ENCODE assay signal across 8 cellular contexts in the genomic region with DNA sequence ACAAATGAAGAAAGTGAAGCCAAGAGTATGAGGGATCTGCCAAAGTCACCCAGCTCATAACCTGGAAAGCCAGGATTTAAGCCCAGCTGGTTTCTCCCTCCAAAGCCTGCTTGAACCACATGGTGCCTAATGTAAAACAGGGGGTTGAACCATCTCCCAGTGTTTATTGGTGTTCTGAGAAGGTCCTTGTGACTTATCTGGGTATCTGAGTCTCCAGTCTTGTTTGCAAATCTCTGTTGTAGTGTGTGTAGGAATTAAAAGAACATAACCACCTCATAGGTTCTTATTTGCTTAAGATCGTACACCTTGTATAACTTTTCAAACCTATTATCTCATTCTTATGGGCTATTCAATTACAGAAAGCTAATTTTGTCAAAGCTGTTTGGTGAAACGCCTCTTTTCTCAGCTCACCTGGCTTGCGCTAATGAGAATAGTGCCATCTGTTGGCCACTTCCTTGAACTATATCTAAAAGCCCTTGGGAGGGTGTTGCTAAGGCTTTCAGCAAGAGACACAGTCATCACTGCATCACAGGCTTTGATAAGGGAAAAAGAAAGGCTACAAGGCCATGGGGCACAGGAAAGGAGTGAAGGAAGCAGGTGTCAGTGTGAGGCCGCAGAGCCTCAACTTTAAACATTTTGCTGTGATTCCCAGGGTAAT. TPM values are rescaled to one million over a fixed set of nuclear protein-coding genes. Genes with fewer than 3 reads are reported as not detected.
DNase-seq lines count a peak whose midpoint lies in the region; ATAC-seq and TF ChIP-seq lines count a peak whose summit lies in the region.

No MANE protein-coding gene starts in this region.

- peak overlapping the region; percentile 3 for H3K27ac Mint-ChIP-seq in activated CD8-positive, alpha-beta T cell treated with anti-CD3 and anti-CD28 coated beads, Interleukin-2, amount 10 ng/mL, durations not matched to agents 7 days and 5 days

- no peaks in the 10 kb centered on the region for H3K9me3 Mint-ChIP-seq in activated CD8-positive, alpha-beta T cell treated with anti-CD3 and anti-CD28 coated beads, Interleukin-2, amount 10 ng/mL, durations not matched to agents 7 days and 5 days (ENCODE audit: insufficient read depth)

- peak; percentile 93 for ATAC-seq in HG03175 (IDR thresholded peaks at IDR 0.05; ENCODE audit: unreplicated experiment)
- ATAC-seq in activated CD8-positive, alpha-beta T cell treated with anti-CD3 and anti-CD28 coated beads, Interleukin-2, amount 10 ng/mL, durations not matched to agents 7 days and 5 days: peak; percentile 95
- peak; percentile 82 for ATAC-seq in omental fat pad (ENCODE audit: low FRiP score)
- no peak for ATAC-seq in GM21526 (IDR thresholded peaks at IDR 0.05; ENCODE audit: low FRiP score, unreplicated experiment)

- TF ChIP-seq CTCF in fibroblast of pulmonary artery (IDR thresholded peaks at IDR 0.05; ENCODE audit: low read length, missing control alignments): peak; percentile 63
- no peak for TF ChIP-seq CTCF in omental fat pad (IDR thresholded peaks at IDR 0.05)

- no peak overlapping the region for H3K4me3 ChIP-seq in fibroblast of pulmonary artery (replicated peaks; ENCODE audit: low read depth, low read length)

- H3K4me1 Mint-ChIP-seq in activated CD8-positive, alpha-beta T cell treated with anti-CD3 and anti-CD28 coated beads, Interleukin-2, amount 10 ng/mL, durations not matched to agents 7 days and 5 days (ENCODE audit: low read depth): peaks cover 6% of the 10 kb centered on the region

- DNase-seq in D341Med (ENCODE audit: low spot score): peak; percentile 60
- peak; percentile 27 for DNase-seq in GM19238 (ENCODE audit: insufficient read length, low spot score)
- peak; percentile 24 to 57 for DNase-seq in NCI-H446 (lab: John Stamatoyannopoulos, UW)
- DNase-seq in activated CD8-positive, alpha-beta T cell treated with anti-CD3 and anti-CD28 coated beads, Interleukin-2, amount 10 ng/mL, durations not matched to agents 7 days and 5 days: peak; percentile 65
- DNase-seq in fibroblast of pulmonary artery (ENCODE audit: low read depth): peak; percentile 68
- no peak for DNase-seq in omental fat pad (ENCODE audit: low spot score)

- no peaks in the 10 kb centered on the region for H3K36me3 Mint-ChIP-seq in activated CD8-positive, alpha-beta T cell treated with anti-CD3 and anti-CD28 coated beads, Interleukin-2, amount 10 ng/mL, durations not matched to agents 7 days and 5 days (ENCODE audit: low read depth)

- no peak overlapping the region for H3K4me3 Mint-ChIP-seq in activated CD8-positive, alpha-beta T cell treated with anti-CD3 and anti-CD28 coated beads, Interleukin-2, amount 10 ng/mL, durations not matched to agents 7 days and 5 days

- POLR2A ChIA-PET in activated CD8-positive, alpha-beta T cell treated with anti-CD3 and anti-CD28 coated beads, Interleukin-2, amount 10 ng/mL, durations not matched to agents 7 days and 5 days (lab: Charles Lee): no interaction called here

- H3K27me3 Mint-ChIP-seq in activated CD8-positive, alpha-beta T cell treated with anti-CD3 and anti-CD28 coated beads, Interleukin-2, amount 10 ng/mL, durations not matched to agents 7 days and 5 days (ENCODE audit: low read depth): peaks cover 4% of the 10 kb centered on the region

- CTCF ChIA-PET in activated CD8-positive, alpha-beta T cell treated with anti-CD3 and anti-CD28 coated beads, Interleukin-2, amount 10 ng/mL, durations not matched to agents 7 days and 5 days (lab: Charles Lee): interaction anchor here (0.6 to 1.3 kb wide), 9 partner anchors 8 to 103 kb away, joined by 3 to 4 read pairs (median 3); no protein-coding TSS in a partner anchor

RNA-seq across cellular contexts. Expression of a gene that starts 12.2 kb away (rescaled TPM):
- total RNA-seq in activated CD8-positive, alpha-beta T cell treated with anti-CD3 and anti-CD28 coated beads, Interleukin-2, amount 10 ng/mL, durations not matched to agents 7 days and 5 days: not detected
- 1 to 10 TPM in 2 of 4 donors, under 1 TPM in 2; 0.56 to 2.1 (median 1.2) TPM for total RNA-seq in omental fat pad

RNA-seq across cellular contexts. Expression of a gene that starts 34.0 kb away (rescaled TPM):
- not detected for total RNA-seq in activated CD8-positive, alpha-beta T cell treated with anti-CD3 and anti-CD28 coated beads, Interleukin-2, amount 10 ng/mL, durations not matched to agents 7 days and 5 days
- total RNA-seq in omental fat pad: not detected

RNA-seq across cellular contexts. Expression of a gene that starts 34.4 kb away (rescaled TPM):
- 10 to 100 TPM; 12.9 to 13.6 TPM for total RNA-seq in activated CD8-positive, alpha-beta T cell treated with anti-CD3 and anti-CD28 coated beads, Interleukin-2, amount 10 ng/mL, durations not matched to agents 7 days and 5 days
- 10 to 100 TPM; 13.2 to 27.4 (median 19.3) TPM for total RNA-seq in omental fat pad

RNA-seq across cellular contexts. Expression of a gene that starts 54.2 kb away (rescaled TPM):
- total RNA-seq in activated CD8-positive, alpha-beta T cell treated with anti-CD3 and anti-CD28 coated beads, Interleukin-2, amount 10 ng/mL, durations not matched to agents 7 days and 5 days: 10 to 100 TPM; 24.5 to 27.0 TPM
- total RNA-seq in omental fat pad: 10 to 100 TPM; 46.8 to 81.5 (median 64.3) TPM
